8 cellular contexts compared by ENCODE assay signal in the genomic region with DNA sequence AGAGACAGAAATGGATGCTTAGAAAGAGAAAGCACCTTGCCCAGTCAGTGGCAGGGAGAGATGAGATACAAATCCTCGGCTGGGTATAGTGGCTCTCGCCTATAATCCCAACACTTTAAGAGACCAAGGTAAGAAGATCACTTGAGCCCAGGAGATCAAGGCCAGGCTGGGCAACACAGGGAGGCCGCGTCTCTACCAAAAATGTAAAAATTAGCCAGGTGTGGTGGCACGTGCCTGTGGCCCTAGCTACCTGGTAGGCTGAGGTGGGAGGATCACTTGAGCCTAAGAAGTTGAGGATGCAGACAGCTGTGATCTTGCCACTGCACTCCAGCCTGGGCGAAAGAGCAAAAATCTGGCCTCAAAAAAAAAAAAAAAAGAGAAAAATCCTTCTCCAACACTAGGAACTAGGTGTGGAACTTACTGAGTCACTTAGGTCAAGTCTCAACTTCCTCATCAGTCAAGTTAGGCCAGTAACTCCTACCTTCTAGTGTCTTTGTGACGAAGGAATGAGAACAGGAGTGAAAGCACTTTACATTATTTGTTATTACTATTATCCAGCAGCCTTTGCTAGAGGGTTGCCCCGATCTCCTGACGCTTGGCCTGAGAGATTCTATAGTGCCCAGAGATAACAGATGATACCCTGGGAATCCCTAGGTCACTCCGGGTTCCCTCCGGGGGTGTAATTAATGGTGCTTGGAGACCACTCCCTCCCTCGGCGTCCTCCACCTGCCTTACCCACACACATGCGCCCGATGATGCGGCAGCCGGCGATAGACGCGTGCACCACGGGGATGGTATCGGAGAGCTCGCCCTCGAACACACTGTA.
DNase-seq lines count a peak whose midpoint lies in the region; ATAC-seq and TF ChIP-seq lines count a peak whose summit lies in the region.

No MANE protein-coding gene starts in this region.

- peak overlapping the region; percentile 87 for H3K27ac ChIP-seq in muscle layer of duodenum (ENCODE audit: low read length)

- ATAC-seq in HG03354 (IDR thresholded peaks at IDR 0.05; ENCODE audit: poor library complexity, severe bottlenecking, unreplicated experiment) (no peak), GM21526 (IDR thresholded peaks at IDR 0.05; ENCODE audit: low FRiP score, unreplicated experiment) (no peak)

- H3K9me3 ChIP-seq in muscle layer of duodenum (ENCODE audit: control insufficient read depth in 1 of 2, low read length in 2 of 2): no peaks in the 10 kb centered on the region

- peak overlapping the region; percentile 86 for H3K4me3 ChIP-seq in choroid plexus epithelial cell (ENCODE audit: low read depth, low read length)
- peak overlapping the region; percentile 91 to 99 for H3K4me3 ChIP-seq in muscle layer of duodenum (ENCODE audit: low read depth in 1 of 2, low read length in 2 of 2)

- DNase-seq in NCI-H748 (lab: John Stamatoyannopoulos, UW; ENCODE audit: unreplicated experiment): peak; percentile 43
- no peak for DNase-seq in NCI-H748 treated with DMSO at 0.1 percent for 48 hours (lab: John Stamatoyannopoulos, UW)
- DNase-seq in NAMALWA (ENCODE audit: low spot score): peak; percentile 40
- DNase-seq in choroid plexus epithelial cell (ENCODE audit: low read depth): no peak
- DNase-seq in NCI-H128 (lab: John Stamatoyannopoulos, UW; ENCODE audit: unreplicated experiment): no peak

- no peak for TF ChIP-seq CTCF in choroid plexus epithelial cell (conservative IDR thresholded peaks at IDR 0.05; ENCODE audit: low read depth, low read length)

- H3K27me3 ChIP-seq in muscle layer of duodenum (ENCODE audit: low read depth, low read length): no peaks in the 10 kb centered on the region

- H3K4me1 ChIP-seq in muscle layer of duodenum (ENCODE audit: control insufficient read depth in 1 of 2, insufficient read depth in 2 of 2, low read length in 2 of 2): peaks cover 5 to 8% of the 10 kb centered on the region in 2 donors

- H3K36me3 ChIP-seq in muscle layer of duodenum (ENCODE audit: control insufficient read depth in 1 of 2, insufficient read depth in 2 of 2, low read length in 2 of 2): peaks cover 22 to 24% of the 10 kb centered on the region in 2 donors

Comparison
In these comparisons a context has a peak if more than half of its experiments do, and no peak if none do; other contexts are left out.
1. DNase-seq: peak in NCI-H748 (single experiment) and NAMALWA (single experiment); none in NCI-H748 treated with DMSO at 0.1 percent for 48 hours (single experiment), choroid plexus epithelial cell (single experiment) and NCI-H128 (single experiment).